Comparison of ENCODE assay signal across 16 cellular contexts in genomic region chr11:9839550-9839949, GRCh38.
DNase-seq lines count a peak whose midpoint lies in the region; ATAC-seq and TF ChIP-seq lines count a peak whose summit lies in the region.
"Had no signal": no experiment of that assay in that cellular context is flagged by ENCODE, and none has a peak within 500 bp of the region (broad histone marks: within the 10 kb centered on the region; RNA-seq: fewer than 3 reads in every experiment).

No MANE protein-coding gene starts in this region.

- CTCF ChIA-PET in CD8-positive, alpha-beta T cell (lab: Charles Lee), result no interaction called here

- no peak overlapping the region for H3K4me3 Mint-ChIP-seq in CD8-positive, alpha-beta T cell

- H3K27ac ChIP-seq in ACC112 (ENCODE audit: low read depth, low read length), result peak overlapping the region; percentile 52
- no peak overlapping the region for H3K27ac ChIP-seq in CD8-positive, alpha-beta T cell (ENCODE audit: low read depth, low read length)

- POLR2A ChIA-PET in CD8-positive, alpha-beta T cell (lab: Charles Lee), result no interaction called here

- TF ChIP-seq CTCF in CD8-positive, alpha-beta T cell (IDR thresholded peaks at IDR 0.05), result no peak

- H3K27me3 ChIP-seq in ACC112 (ENCODE audit: insufficient read depth, low read length) (no peaks in the 10 kb centered on the region), adipocyte (replicated peaks; ENCODE audit: control insufficient read depth, insufficient read depth, low read length) (no peaks in the 10 kb centered on the region)
- no peaks in the 10 kb centered on the region for H3K27me3 ChIP-seq in CD8-positive, alpha-beta T cell (ENCODE audit: insufficient read depth, low read length)

- no peak overlapping the region for H2AFZ ChIP-seq in ACC112 (ENCODE audit: low read length, unreplicated experiment)

- ATAC-seq in GM19395 (IDR thresholded peaks at IDR 0.05; ENCODE audit: unreplicated experiment) (peak; percentile 51), HG03457 (IDR thresholded peaks at IDR 0.05; ENCODE audit: unreplicated experiment) (peak; percentile 46)
- no peak for ATAC-seq in CD8-positive, alpha-beta T cell
- ATAC-seq: left lobe of liver had no signal

- peak overlapping the region; percentile 85 for H3K9ac ChIP-seq in adipocyte (ENCODE audit: low read length)

- no peak for DNase-seq in adipocyte (ENCODE audit: low read depth)
- DNase-seq in NCI-H1436 (lab: John Stamatoyannopoulos, UW), result no peak
- DNase-seq in UCSD-AML1 (lab: John Stamatoyannopoulos, UW; ENCODE audit: unreplicated experiment), result no peak
- no peak for DNase-seq in CD8-positive, alpha-beta T cell
- no peak for DNase-seq in HK-2 (ENCODE audit: unreplicated experiment)
- DNase-seq: activated CD8-positive, alpha-beta memory T cell treated with anti-CD3 and anti-CD28 coated beads for 24 hours; AML-193; effector memory CD4-positive, alpha-beta T cell; GOT3; MV-4-11; NCI-H526 treated with DMSO at 0.1 percent for 48 hours; stimulated activated CD4-positive, alpha-beta T cell treated with anti-CD3 and anti-CD28 coated beads, Interleukin-12 subunit alpha, Interleukin-12 subunit beta, amount 100 ng/mL, for 4 hours had no signal

- no peaks in the 10 kb centered on the region for H3K9me3 ChIP-seq in adipocyte (ENCODE audit: control insufficient read depth, low read length)
- H3K9me3 ChIP-seq in CD8-positive, alpha-beta T cell (ENCODE audit: low read length), result no peaks in the 10 kb centered on the region

- H3K79me2 ChIP-seq in ACC112 (ENCODE audit: control insufficient read depth, insufficient read depth, low read length, unreplicated experiment), result no peaks in the 10 kb centered on the region

- H3K4me1 ChIP-seq in ACC112 (ENCODE audit: control insufficient read depth, insufficient read depth, low read length, unreplicated experiment) (peaks cover 26% of the 10 kb centered on the region), adipocyte (ENCODE audit: control insufficient read depth, insufficient read depth, low read length) (peaks cover 40% of the 10 kb centered on the region)
- peaks cover 25% of the 10 kb centered on the region for H3K4me1 ChIP-seq in CD8-positive, alpha-beta T cell (ENCODE audit: insufficient read depth, low read length)

- intact Hi-C loops in CD8-positive, alpha-beta T cell (cut with DNase I, micrococcal nuclease), result no loop called here

- no peaks in the 10 kb centered on the region for H3K27me3 Mint-ChIP-seq in CD8-positive, alpha-beta T cell (ENCODE audit: low read depth)

- H3K27ac Mint-ChIP-seq in CD8-positive, alpha-beta T cell, result no peak overlapping the region

- H3K4me3 ChIP-seq in ACC112 (ENCODE audit: low read depth, low read length) (no peak overlapping the region), adipocyte (ENCODE audit: low read length) (no peak overlapping the region)
- H3K4me3 ChIP-seq in CD8-positive, alpha-beta T cell (ENCODE audit: low read depth, low read length), result no peak overlapping the region

- H3K36me3 Mint-ChIP-seq in CD8-positive, alpha-beta T cell, result peaks cover 24% of the 10 kb centered on the region

- H3K36me3 ChIP-seq in ACC112 (ENCODE audit: insufficient read depth, low read length), result peaks cover 6% of the 10 kb centered on the region; the same call in 1 of the 2 replicates
- peaks cover 52% of the 10 kb centered on the region for H3K36me3 ChIP-seq in adipocyte (ENCODE audit: control insufficient read depth, insufficient read depth, low read length, severe bottlenecking)
- no peaks in the 10 kb centered on the region for H3K36me3 ChIP-seq in CD8-positive, alpha-beta T cell (ENCODE audit: insufficient read depth, low read length)

- H3K4me1 Mint-ChIP-seq in CD8-positive, alpha-beta T cell (ENCODE audit: low read depth), result peaks cover 31% of the 10 kb centered on the region

- no peaks in the 10 kb centered on the region for H3K9me3 Mint-ChIP-seq in CD8-positive, alpha-beta T cell
